ENCODE assay signal across 1 cellular context in the genomic region with DNA sequence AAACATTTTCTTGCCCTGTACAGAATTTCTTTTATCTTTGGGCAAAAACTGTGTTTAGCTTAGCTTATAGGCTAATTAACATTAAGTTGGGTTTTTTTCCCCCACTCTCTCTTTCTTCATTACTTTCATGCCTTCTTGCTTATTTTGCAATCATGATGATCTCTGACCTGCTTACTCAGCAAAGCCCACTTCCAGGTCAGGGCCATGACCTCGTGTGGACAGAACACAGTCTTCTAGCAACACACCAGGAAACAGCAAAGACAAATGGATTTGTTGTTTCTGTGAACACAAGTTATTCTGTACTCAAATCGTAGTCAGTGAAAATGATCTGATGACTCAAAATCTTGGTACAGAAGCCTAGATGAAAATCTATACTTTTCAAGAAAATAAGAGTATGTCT.
A peak's percentile ranks its signal among the peaks of the same experiment; 100 is the strongest.
TF ChIP-seq lines count a peak whose summit lies in the region.

No MANE protein-coding gene starts in this region.

TF ChIP-seq in HepG2, 621 proteins besides CTCF, POLR2A, EP300 and RAD21 (continued from another document and continues in another):
- TF ChIP-seq, protein P1, sequence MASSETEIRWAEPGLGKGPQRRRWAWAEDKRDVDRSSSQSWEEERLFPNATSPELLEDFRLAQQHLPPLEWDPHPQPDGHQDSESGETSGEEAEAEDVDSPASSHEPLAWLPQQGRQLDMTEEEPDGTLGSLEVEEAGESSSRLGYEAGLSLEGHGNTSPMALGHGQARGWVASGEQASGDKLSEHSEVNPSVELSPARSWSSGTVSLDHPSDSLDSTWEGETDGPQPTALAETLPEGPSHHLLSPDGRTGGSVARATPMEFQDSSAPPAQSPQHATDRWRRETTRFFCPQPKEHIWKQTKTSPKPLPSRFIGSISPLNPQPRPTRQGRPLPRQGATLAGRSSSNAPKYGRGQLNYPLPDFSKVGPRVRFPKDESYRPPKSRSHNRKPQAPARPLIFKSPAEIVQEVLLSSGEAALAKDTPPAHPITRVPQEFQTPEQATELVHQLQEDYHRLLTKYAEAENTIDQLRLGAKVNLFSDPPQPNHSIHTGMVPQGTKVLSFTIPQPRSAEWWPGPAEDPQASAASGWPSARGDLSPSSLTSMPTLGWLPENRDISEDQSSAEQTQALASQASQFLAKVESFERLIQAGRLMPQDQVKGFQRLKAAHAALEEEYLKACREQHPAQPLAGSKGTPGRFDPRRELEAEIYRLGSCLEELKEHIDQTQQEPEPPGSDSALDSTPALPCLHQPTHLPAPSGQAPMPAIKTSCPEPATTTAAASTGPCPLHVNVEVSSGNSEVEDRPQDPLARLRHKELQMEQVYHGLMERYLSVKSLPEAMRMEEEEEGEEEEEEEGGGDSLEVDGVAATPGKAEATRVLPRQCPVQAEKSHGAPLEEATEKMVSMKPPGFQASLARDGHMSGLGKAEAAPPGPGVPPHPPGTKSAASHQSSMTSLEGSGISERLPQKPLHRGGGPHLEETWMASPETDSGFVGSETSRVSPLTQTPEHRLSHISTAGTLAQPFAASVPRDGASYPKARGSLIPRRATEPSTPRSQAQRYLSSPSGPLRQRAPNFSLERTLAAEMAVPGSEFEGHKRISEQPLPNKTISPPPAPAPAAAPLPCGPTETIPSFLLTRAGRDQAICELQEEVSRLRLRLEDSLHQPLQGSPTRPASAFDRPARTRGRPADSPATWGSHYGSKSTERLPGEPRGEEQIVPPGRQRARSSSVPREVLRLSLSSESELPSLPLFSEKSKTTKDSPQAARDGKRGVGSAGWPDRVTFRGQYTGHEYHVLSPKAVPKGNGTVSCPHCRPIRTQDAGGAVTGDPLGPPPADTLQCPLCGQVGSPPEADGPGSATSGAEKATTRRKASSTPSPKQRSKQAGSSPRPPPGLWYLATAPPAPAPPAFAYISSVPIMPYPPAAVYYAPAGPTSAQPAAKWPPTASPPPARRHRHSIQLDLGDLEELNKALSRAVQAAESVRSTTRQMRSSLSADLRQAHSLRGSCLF (CRISPR knock-in tag; IDR thresholded peaks at IDR 0.05; ENCODE audit: borderline replicate concordance) = no peak
- TF ChIP-seq FOXO1 (CRISPR knock-in tag; IDR thresholded peaks at IDR 0.05) (peak; percentile 98), TBX2 (CRISPR knock-in tag; IDR thresholded peaks at IDR 0.05; ENCODE audit: borderline replicate concordance) (peak; percentile 84), RAD51 (IDR thresholded peaks at IDR 0.05; ENCODE audit: borderline replicate concordance) (no peak), SP140L (CRISPR knock-in tag; IDR thresholded peaks at IDR 0.05; ENCODE audit: borderline replicate concordance) (no peak; the same call in 1 of the 2 replicates), AHR (CRISPR knock-in tag; IDR thresholded peaks at IDR 0.05) (no peak), ZNF205 (CRISPR knock-in tag; IDR thresholded peaks at IDR 0.05) (peak; percentile 90), MED1 (CRISPR knock-in tag; IDR thresholded peaks at IDR 0.05) (peak; percentile 98), ZFX (CRISPR knock-in tag; IDR thresholded peaks at IDR 0.05; ENCODE audit: low read depth) (no peak; the same call in 1 of the 2 replicates), ZNF879 (CRISPR knock-in tag; IDR thresholded peaks at IDR 0.05) (no peak), TARDBP (CRISPR knock-in tag; IDR thresholded peaks at IDR 0.05) (peak; percentile 98), NR2C2 (CRISPR knock-in tag; IDR thresholded peaks at IDR 0.05; ENCODE audit: borderline replicate concordance) (peak; percentile 91), ZNF20 (CRISPR knock-in tag; IDR thresholded peaks at IDR 0.05) (no peak), ZNF274 (CRISPR knock-in tag; IDR thresholded peaks at IDR 0.05) (no peak), TGIF2 (CRISPR knock-in tag; IDR thresholded peaks at IDR 0.05) (no peak), JDP2 (CRISPR knock-in tag; IDR thresholded peaks at IDR 0.05; ENCODE audit: borderline replicate concordance) (no peak; the same call in 1 of the 2 replicates), MXI1 (IDR thresholded peaks at IDR 0.05; ENCODE audit: borderline replicate concordance, low read depth, low read length) (no peak), ZNF230 (CRISPR knock-in tag; IDR thresholded peaks at IDR 0.05) (no peak), ATF1 (CRISPR knock-in tag; IDR thresholded peaks at IDR 0.05) (peak; percentile 67; the same call in 1 of the 2 replicates), SMC3 (IDR thresholded peaks at IDR 0.05; ENCODE audit: low read length) (no peak), HOXA5 (CRISPR knock-in tag; IDR thresholded peaks at IDR 0.05) (peak; percentile 66; the same call in 1 of the 2 replicates), ZNF543 (CRISPR knock-in tag; IDR thresholded peaks at IDR 0.05) (no peak), ASH2L (IDR thresholded peaks at IDR 0.05; ENCODE audit: insufficient read length, low read depth, low read length) (peak; percentile 47), SOX13 (IDR thresholded peaks at IDR 0.05) (peak; percentile 78), SOX13 (CRISPR knock-in tag; conservative IDR thresholded peaks at IDR 0.05 in 1 of 2, IDR thresholded peaks at IDR 0.05 in 1 of 2) (peak in 1 of 2 experiments; percentile 96; a peak in 2 of 4 replicates), MIXL1 (CRISPR knock-in tag; IDR thresholded peaks at IDR 0.05) (peak; percentile 97), ZNF143 (CRISPR knock-in tag; IDR thresholded peaks at IDR 0.05) (no peak), ZMAT3 (CRISPR knock-in tag; conservative IDR thresholded peaks at IDR 0.05) (peak; percentile 86; the same call in 1 of the 2 replicates), ZFY (CRISPR knock-in tag; IDR thresholded peaks at IDR 0.05) (no peak), MYNN (CRISPR knock-in tag; IDR thresholded peaks at IDR 0.05; ENCODE audit: low read depth) (no peak), ZNF607 (CRISPR knock-in tag; IDR thresholded peaks at IDR 0.05; ENCODE audit: borderline replicate concordance) (no peak; the same call in 1 of the 2 replicates)
- TF ChIP-seq, protein P2, sequence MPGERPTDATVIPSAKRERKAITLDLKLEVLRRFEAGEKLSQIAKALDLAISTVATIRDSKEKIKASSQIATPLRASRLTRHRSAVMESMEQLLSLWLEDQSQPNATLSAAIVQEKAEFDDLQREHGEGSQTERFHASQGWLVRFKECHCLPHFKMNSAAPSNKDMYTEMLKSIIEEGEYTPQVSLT (CRISPR knock-in tag; IDR thresholded peaks at IDR 0.05; ENCODE audit: borderline replicate concordance, low read depth) = no peak
- TF ChIP-seq, protein P3, sequence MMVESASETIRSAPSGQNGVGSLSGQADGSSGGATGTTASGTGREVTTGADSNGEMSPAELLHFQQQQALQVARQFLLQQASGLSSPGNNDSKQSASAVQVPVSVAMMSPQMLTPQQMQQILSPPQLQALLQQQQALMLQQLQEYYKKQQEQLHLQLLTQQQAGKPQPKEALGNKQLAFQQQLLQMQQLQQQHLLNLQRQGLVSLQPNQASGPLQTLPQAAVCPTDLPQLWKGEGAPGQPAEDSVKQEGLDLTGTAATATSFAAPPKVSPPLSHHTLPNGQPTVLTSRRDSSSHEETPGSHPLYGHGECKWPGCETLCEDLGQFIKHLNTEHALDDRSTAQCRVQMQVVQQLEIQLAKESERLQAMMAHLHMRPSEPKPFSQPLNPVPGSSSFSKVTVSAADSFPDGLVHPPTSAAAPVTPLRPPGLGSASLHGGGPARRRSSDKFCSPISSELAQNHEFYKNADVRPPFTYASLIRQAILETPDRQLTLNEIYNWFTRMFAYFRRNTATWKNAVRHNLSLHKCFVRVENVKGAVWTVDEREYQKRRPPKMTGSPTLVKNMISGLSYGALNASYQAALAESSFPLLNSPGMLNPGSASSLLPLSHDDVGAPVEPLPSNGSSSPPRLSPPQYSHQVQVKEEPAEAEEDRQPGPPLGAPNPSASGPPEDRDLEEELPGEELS (CRISPR knock-in tag; IDR thresholded peaks at IDR 0.05) = peak; percentile 98
- TF ChIP-seq, protein P4, sequence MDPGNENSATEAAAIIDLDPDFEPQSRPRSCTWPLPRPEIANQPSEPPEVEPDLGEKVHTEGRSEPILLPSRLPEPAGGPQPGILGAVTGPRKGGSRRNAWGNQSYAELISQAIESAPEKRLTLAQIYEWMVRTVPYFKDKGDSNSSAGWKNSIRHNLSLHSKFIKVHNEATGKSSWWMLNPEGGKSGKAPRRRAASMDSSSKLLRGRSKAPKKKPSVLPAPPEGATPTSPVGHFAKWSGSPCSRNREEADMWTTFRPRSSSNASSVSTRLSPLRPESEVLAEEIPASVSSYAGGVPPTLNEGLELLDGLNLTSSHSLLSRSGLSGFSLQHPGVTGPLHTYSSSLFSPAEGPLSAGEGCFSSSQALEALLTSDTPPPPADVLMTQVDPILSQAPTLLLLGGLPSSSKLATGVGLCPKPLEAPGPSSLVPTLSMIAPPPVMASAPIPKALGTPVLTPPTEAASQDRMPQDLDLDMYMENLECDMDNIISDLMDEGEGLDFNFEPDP (CRISPR knock-in tag; conservative IDR thresholded peaks at IDR 0.05) = no peak
- TF ChIP-seq, protein P5, sequence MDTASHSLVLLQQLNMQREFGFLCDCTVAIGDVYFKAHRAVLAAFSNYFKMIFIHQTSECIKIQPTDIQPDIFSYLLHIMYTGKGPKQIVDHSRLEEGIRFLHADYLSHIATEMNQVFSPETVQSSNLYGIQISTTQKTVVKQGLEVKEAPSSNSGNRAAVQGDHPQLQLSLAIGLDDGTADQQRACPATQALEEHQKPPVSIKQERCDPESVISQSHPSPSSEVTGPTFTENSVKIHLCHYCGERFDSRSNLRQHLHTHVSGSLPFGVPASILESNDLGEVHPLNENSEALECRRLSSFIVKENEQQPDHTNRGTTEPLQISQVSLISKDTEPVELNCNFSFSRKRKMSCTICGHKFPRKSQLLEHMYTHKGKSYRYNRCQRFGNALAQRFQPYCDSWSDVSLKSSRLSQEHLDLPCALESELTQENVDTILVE (CRISPR knock-in tag; IDR thresholded peaks at IDR 0.05) = peak; percentile 66
- TF ChIP-seq, protein P6, sequence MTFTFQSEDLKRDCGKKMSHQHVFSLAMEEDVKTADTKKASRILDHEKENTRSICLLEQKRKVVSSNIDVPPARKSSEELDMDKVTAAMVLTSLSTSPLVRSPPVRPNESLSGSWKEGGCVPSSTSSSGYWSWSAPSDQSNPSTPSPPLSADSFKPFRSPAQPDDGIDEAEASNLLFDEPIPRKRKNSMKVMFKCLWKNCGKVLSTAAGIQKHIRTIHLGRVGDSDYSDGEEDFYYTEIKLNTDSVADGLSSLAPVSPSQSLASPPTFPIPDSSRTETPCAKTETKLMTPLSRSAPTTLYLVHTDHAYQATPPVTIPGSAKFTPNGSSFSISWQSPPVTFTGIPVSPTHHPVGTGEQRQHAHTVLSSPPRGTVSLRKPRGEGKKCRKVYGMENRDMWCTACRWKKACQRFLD (CRISPR knock-in tag; IDR thresholded peaks at IDR 0.05; ENCODE audit: borderline replicate concordance) = no peak
- TF ChIP-seq, protein P7, sequence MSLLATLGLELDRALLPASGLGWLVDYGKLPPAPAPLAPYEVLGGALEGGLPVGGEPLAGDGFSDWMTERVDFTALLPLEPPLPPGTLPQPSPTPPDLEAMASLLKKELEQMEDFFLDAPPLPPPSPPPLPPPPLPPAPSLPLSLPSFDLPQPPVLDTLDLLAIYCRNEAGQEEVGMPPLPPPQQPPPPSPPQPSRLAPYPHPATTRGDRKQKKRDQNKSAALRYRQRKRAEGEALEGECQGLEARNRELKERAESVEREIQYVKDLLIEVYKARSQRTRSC (CRISPR knock-in tag; IDR thresholded peaks at IDR 0.05; ENCODE audit: low read depth) = no peak
- TF ChIP-seq, protein P8, sequence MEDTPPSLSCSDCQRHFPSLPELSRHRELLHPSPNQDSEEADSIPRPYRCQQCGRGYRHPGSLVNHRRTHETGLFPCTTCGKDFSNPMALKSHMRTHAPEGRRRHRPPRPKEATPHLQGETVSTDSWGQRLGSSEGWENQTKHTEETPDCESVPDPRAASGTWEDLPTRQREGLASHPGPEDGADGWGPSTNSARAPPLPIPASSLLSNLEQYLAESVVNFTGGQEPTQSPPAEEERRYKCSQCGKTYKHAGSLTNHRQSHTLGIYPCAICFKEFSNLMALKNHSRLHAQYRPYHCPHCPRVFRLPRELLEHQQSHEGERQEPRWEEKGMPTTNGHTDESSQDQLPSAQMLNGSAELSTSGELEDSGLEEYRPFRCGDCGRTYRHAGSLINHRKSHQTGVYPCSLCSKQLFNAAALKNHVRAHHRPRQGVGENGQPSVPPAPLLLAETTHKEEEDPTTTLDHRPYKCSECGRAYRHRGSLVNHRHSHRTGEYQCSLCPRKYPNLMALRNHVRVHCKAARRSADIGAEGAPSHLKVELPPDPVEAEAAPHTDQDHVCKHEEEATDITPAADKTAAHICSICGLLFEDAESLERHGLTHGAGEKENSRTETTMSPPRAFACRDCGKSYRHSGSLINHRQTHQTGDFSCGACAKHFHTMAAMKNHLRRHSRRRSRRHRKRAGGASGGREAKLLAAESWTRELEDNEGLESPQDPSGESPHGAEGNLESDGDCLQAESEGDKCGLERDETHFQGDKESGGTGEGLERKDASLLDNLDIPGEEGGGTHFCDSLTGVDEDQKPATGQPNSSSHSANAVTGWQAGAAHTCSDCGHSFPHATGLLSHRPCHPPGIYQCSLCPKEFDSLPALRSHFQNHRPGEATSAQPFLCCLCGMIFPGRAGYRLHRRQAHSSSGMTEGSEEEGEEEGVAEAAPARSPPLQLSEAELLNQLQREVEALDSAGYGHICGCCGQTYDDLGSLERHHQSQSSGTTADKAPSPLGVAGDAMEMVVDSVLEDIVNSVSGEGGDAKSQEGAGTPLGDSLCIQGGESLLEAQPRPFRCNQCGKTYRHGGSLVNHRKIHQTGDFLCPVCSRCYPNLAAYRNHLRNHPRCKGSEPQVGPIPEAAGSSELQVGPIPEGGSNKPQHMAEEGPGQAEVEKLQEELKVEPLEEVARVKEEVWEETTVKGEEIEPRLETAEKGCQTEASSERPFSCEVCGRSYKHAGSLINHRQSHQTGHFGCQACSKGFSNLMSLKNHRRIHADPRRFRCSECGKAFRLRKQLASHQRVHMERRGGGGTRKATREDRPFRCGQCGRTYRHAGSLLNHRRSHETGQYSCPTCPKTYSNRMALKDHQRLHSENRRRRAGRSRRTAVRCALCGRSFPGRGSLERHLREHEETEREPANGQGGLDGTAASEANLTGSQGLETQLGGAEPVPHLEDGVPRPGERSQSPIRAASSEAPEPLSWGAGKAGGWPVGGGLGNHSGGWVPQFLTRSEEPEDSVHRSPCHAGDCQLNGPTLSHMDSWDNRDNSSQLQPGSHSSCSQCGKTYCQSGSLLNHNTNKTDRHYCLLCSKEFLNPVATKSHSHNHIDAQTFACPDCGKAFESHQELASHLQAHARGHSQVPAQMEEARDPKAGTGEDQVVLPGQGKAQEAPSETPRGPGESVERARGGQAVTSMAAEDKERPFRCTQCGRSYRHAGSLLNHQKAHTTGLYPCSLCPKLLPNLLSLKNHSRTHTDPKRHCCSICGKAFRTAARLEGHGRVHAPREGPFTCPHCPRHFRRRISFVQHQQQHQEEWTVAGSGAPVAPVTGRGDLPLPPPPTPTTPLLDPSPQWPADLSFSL (CRISPR knock-in tag; IDR thresholded peaks at IDR 0.05) = peak; percentile 92
